Comparison of ENCODE assay signal across 15 cellular contexts in the genomic region with DNA sequence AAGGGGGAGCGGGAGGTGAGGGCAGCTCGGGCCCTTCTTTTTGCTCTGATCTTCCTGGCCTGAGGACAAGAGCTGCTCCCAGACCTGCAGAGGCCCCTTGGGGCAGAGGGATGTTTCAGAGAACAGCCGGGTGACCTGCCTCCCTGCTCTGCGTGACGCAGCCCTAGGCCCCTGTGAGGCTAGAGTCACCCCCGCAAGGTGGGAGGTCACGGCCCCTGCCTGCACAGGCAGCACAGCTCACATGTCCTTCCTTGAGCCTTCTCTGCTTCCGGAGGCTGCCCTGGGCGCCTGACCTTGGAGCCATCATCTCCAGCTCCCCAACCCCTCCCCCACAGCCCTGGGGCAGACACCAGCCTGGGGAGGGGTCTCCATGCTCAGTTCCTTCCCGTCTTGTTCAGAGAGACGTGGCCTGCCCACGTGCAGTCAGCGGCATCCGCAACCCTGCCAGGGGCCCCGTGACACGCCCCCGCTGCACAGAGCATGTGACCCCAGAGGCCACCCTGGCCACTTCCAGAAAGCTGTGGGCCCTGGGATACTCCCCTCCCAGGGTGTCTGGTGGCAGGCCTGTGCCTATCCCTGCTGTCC. TPM values are rescaled to one million over a fixed set of nuclear protein-coding genes. Genes with fewer than 3 reads are reported as not detected.
DNase-seq lines count a peak whose midpoint lies in the region; ATAC-seq and TF ChIP-seq lines count a peak whose summit lies in the region.
"Had no signal": no experiment of that assay in that cellular context is flagged by ENCODE, and none has a peak within 500 bp of the region (broad histone marks: within the 10 kb centered on the region; RNA-seq: fewer than 3 reads in every experiment).

A gene with protein sequence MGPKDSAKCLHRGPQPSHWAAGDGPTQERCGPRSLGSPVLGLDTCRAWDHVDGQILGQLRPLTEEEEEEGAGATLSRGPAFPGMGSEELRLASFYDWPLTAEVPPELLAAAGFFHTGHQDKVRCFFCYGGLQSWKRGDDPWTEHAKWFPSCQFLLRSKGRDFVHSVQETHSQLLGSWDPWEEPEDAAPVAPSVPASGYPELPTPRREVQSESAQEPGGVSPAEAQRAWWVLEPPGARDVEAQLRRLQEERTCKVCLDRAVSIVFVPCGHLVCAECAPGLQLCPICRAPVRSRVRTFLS (plus strand): TSS at position 507 of the 585 bp plus-strand sequence. CDS start 192 bp downstream, outside the sequence.

- BruUV-seq in Panc1 (replicated peaks; lab: Mats Ljungman, UMichigan), result no TSS peak

- H3K36me3 ChIP-seq in GM23338 (ENCODE audit: insufficient read depth) (no peaks in the 10 kb centered on the region), Panc1 (ENCODE audit: control insufficient read depth, insufficient read depth, low read length) (no peaks in the 10 kb centered on the region)
- H3K36me3 ChIP-seq: left lung, SJCRH30 had no signal

- peaks cover 13% of the 10 kb centered on the region for H3K4me1 ChIP-seq in GM23338 (ENCODE audit: insufficient read depth)
- H3K4me1 ChIP-seq in Panc1 (ENCODE audit: control insufficient read depth, insufficient read depth, low read length), result peaks cover 72% of the 10 kb centered on the region
- H3K4me1 ChIP-seq: left lung had no signal

- peak within 1 kb of the TSS; percentile 81; the same call in 1 of the 2 replicates for H2AFZ ChIP-seq in GM23338

- TF ChIP-seq CTCF in GM23338 (conservative IDR thresholded peaks at IDR 0.05; ENCODE audit: low read depth in 2 of 2) (no peak), Panc1 (IDR thresholded peaks at IDR 0.05) (no peak)

- intact Hi-C loops in Panc1 (cut with micrococcal nuclease; ENCODE audit: unreplicated experiment) (no loop called here), sciatic nerve (cut with DNase I) (no loop called here)

- peaks cover 2% of the 10 kb centered on the region; the same call in 1 of the 2 replicates for H3F3A ChIP-seq in GM23338 (replicated peaks; ENCODE audit: low read depth)

- H3K9me2 ChIP-seq in GM23338 (ENCODE audit: insufficient read depth), result no peaks in the 10 kb centered on the region

- H3K4me1 Mint-ChIP-seq in GM23338, result peaks cover 24% of the 10 kb centered on the region

- peak within 1 kb of the TSS; percentile 44; the same call in 2 of the 3 replicates for H3K4me3 Mint-ChIP-seq in GM23338
- H3K4me3 Mint-ChIP-seq: CD4-positive, alpha-beta T cell had no signal

- H3K9me3 Mint-ChIP-seq in GM23338, result no peaks in the 10 kb centered on the region; the same call in 2 of the 3 replicates
- H3K9me3 Mint-ChIP-seq: activated naive CD4-positive, alpha-beta T cell treated with anti-CD3 and anti-CD28 coated beads, Interleukin-2, amount 50 U/mL, for 72 hours; CD4-positive, alpha-beta T cell had no signal

- H3K4me3 ChIP-seq in GM23338 (peak within 1 kb of the TSS; percentile 35; the same call in 1 of the 2 replicates), Panc1 (ENCODE audit: low read depth in 2 of 2, low read length in 2 of 2) (peak within 1 kb of the TSS in 1 of 2 experiments; percentile 6; a peak in 1 of 4 replicates)
- H3K4me3 ChIP-seq: left lung, SJCRH30 had no signal

- H3K27ac Mint-ChIP-seq in GM23338, result no peak within 1 kb of the TSS
- H3K27ac Mint-ChIP-seq: activated naive CD4-positive, alpha-beta T cell treated with anti-CD3 and anti-CD28 coated beads, Interleukin-2, amount 50 U/mL, for 72 hours; CD4-positive, alpha-beta T cell had no signal

- CTCF ChIA-PET in Panc1 (lab: Charles Lee), result interaction anchor here (1.2 to 3.6 kb wide), 5 partner anchors 8 to 18 kb away, joined by 3 to 52 read pairs (median 4); no protein-coding TSS in a partner anchor

- POLR2A ChIA-PET in Panc1 (lab: Charles Lee), result interaction anchor here (0.7 kb wide), 1 partner anchor 11 kb away, joined by 3 read pairs; no protein-coding TSS in a partner anchor

- DNase-seq in GM23338 (ENCODE audit: low spot score) (no peak), Panc1 (ENCODE audit: low read depth, low spot score) (no peak), foreskin melanocyte (peak; percentile 23), sciatic nerve (ENCODE audit: low spot score) (peak; percentile 76), NCI-H446 (lab: John Stamatoyannopoulos, UW) (no peak), DMS153 treated with DMSO at 0.1 percent for 48 hours (lab: John Stamatoyannopoulos, UW; ENCODE audit: unreplicated experiment) (no peak), RKO (ENCODE audit: low spot score) (no peak)
- DNase-seq: left lung, NCI-H1694 treated with DMSO at 0.1 percent for 48 hours, NCI-H748 treated with DMSO at 0.1 percent for 48 hours, SJCRH30 had no signal

- H3K36me3 Mint-ChIP-seq in GM23338 (ENCODE audit: low read depth), result no peaks in the 10 kb centered on the region
- H3K36me3 Mint-ChIP-seq: activated naive CD4-positive, alpha-beta T cell treated with anti-CD3 and anti-CD28 coated beads, Interleukin-2, amount 50 U/mL, for 72 hours had no signal

- in situ Hi-C loops in Panc1 (cut with HindIII; ENCODE audit: low pct_unique_long_range_greater_than_20kb, low sequenced_read_pairs), result no loop called here

- H3K27me3 Mint-ChIP-seq in GM23338 (ENCODE audit: insufficient read depth, low read depth, poor library complexity), result peaks cover 20% of the 10 kb centered on the region

- H4K20me1 ChIP-seq in GM23338 (replicated peaks; ENCODE audit: insufficient read depth), result no peaks in the 10 kb centered on the region

- no peak within 1 kb of the TSS for H3K27ac ChIP-seq in GM23338 (ENCODE audit: low read depth)
- H3K27ac ChIP-seq in Panc1 (ENCODE audit: low read length), result peak within 1 kb of the TSS; percentile 75
- H3K27ac ChIP-seq: left lung, SJCRH30 had no signal

- H3K27me3 ChIP-seq in GM23338 (ENCODE audit: insufficient read depth) (0 out of 2 replicates have a peak, but pooled peaks cover 3% of the 10 kb centered on the region), Panc1 (ENCODE audit: control insufficient read depth, insufficient read depth, low read length) (no peaks in the 10 kb centered on the region)

- H3K4me2 ChIP-seq in GM23338, result peak within 1 kb of the TSS; percentile 71; the same call in 1 of the 2 replicates

- H3K9me3 ChIP-seq in Panc1 (ENCODE audit: control insufficient read depth, insufficient read depth, low read depth, low read length), result no peaks in the 10 kb centered on the region
- H3K9me3 ChIP-seq: left lung, SJCRH30 had no signal

- H3K79me2 ChIP-seq in GM23338 (replicated peaks; ENCODE audit: insufficient read depth), result no peaks in the 10 kb centered on the region

- ATAC-seq in GM23338 (no peak), Panc1 (no peak), sciatic nerve (peak; percentile 25), HG03280 (IDR thresholded peaks at IDR 0.05; ENCODE audit: unreplicated experiment) (no peak)

TF ChIP-seq in GM23338, 12 proteins besides CTCF, POLR2A, EP300 and RAD21:
- TF ChIP-seq STAT1 (IDR thresholded peaks at IDR 0.05; ENCODE audit: unreplicated experiment), result no peak
- TF ChIP-seq EZH2 (IDR thresholded peaks at IDR 0.05; ENCODE audit: low read depth, unreplicated experiment), result no peak
- no peak for TF ChIP-seq ZNF331 (CRISPR knock-in tag; IDR thresholded peaks at IDR 0.05; ENCODE audit: low read depth)

RNA-seq across cellular contexts. Expression of the gene that starts here (rescaled TPM):
- 0.24 TPM in 1 of 2 replicates, not detected in the other for total RNA-seq in GM23338 (2014; rRNA removed; shearing (Covaris generic))
- 0.16 TPM in 1 of 2 replicates, not detected in the other for polyA plus RNA-seq in GM23338 (2016; fragmentation: Nextera tagmentation; extraction: Ambion mirVana)
- total RNA-seq in Panc1 (2021; ENCODE audit: unreplicated experiment) (9.0 TPM), sciatic nerve (26.0 TPM)
- 3.9 TPM for polyA plus RNA-seq in Panc1 (2012; ENCODE audit: insufficient read length)
- total RNA-seq: CD4-positive, alpha-beta T cell had no signal
- polyA plus RNA-seq: neural cell had no signal

Comparison
In these comparisons a context has a peak if more than half of its experiments do, and no peak if none do; other contexts are left out.
1. DNase-seq: peak in foreskin melanocyte (single experiment) and sciatic nerve (single experiment); none in GM23338 (single experiment), Panc1 (single experiment), NCI-H446 (0 of 2), DMS153 treated with DMSO at 0.1 percent for 48 hours (single experiment) and RKO (single experiment).